Comparison of ENCODE assay signal across 11 cellular contexts in the genomic region with DNA sequence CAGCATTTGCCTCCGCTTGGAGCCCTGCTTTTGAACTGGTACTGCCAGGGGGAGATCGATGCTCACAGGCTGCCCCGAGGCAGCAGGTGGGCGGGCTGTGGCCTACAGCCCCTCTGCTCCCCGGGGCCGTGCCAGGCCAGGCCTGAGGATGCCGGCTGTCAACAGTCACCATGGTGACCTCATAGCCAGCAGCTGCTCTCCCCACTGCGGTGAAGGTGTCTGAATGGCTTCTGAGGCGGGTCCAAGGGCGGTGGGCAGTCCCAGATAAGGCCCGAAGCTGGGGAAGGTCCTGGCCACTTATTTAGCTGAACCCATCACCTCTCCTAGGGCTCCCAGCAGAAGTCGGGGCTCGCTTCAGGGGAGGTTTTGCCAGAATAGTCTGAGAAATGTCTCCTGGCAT.
DNase-seq lines count a peak whose midpoint lies in the region; ATAC-seq and TF ChIP-seq lines count a peak whose summit lies in the region.
"Had no signal": no experiment of that assay in that cellular context is flagged by ENCODE, and none has a peak within 500 bp of the region (broad histone marks: within the 10 kb centered on the region; RNA-seq: fewer than 3 reads in every experiment).

No MANE protein-coding gene starts in this region.

- no peaks in the 10 kb centered on the region for H3K9me3 Mint-ChIP-seq in GM23338
- no peaks in the 10 kb centered on the region for H3K9me3 Mint-ChIP-seq in type B pancreatic cell
- H3K9me3 Mint-ChIP-seq in naive thymus-derived CD4-positive, alpha-beta T cell: no peaks in the 10 kb centered on the region
- no peaks in the 10 kb centered on the region for H3K9me3 Mint-ChIP-seq in progenitor cell of endocrine pancreas (ENCODE audit: low read depth)

- H3K4me1 ChIP-seq in GM23338 (ENCODE audit: insufficient read depth): peaks cover under 1% of the 10 kb centered on the region; the same call in 1 of the 2 replicates
- H3K4me1 ChIP-seq in mesenchymal stem cell (ENCODE audit: control insufficient read depth, insufficient read depth, low read depth, low read length): peaks cover 19% of the 10 kb centered on the region
- peaks cover 0 to 4% of the 10 kb centered on the region in 2 donors for H3K4me1 ChIP-seq in naive thymus-derived CD4-positive, alpha-beta T cell (ENCODE audit: control insufficient read depth in 2 of 2, insufficient read depth in 2 of 2, low read length in 2 of 2)

- no peaks in the 10 kb centered on the region for H3K79me2 ChIP-seq in GM23338 (replicated peaks; ENCODE audit: insufficient read depth)

- H3K36me3 ChIP-seq in GM23338 (ENCODE audit: insufficient read depth) (no peaks in the 10 kb centered on the region), mesenchymal stem cell (ENCODE audit: control insufficient read depth in 1 of 2, insufficient read depth in 2 of 2, low read depth in 1 of 2, low read length in 2 of 2) (no peaks in the 10 kb centered on the region)
- no peaks in the 10 kb centered on the region for H3K36me3 ChIP-seq in naive thymus-derived CD4-positive, alpha-beta T cell (ENCODE audit: control insufficient read depth in 2 of 3, insufficient read depth in 3 of 3, low read length in 3 of 3)

- H3K9me3 ChIP-seq in mesenchymal stem cell (ENCODE audit: control insufficient read depth, low read length): no peaks in the 10 kb centered on the region
- H3K9me3 ChIP-seq in naive thymus-derived CD4-positive, alpha-beta T cell (ENCODE audit: control insufficient read depth in 2 of 3, low read length in 3 of 3): no peaks in the 10 kb centered on the region

- H3F3A ChIP-seq in GM23338 (replicated peaks; ENCODE audit: low read depth): no peaks in the 10 kb centered on the region

- H2BK12ac ChIP-seq in mesenchymal stem cell (ENCODE audit: low read length in 2 of 2): peak overlapping the region in 1 of 2 experiments; percentile 45

- peak overlapping the region in 1 of 2 experiments; percentile 23 for H3K23ac ChIP-seq in mesenchymal stem cell (ENCODE audit: low read length in 2 of 2)

- H3K4me1 Mint-ChIP-seq in GM23338 (no peaks in the 10 kb centered on the region; the same call in 1 of the 3 replicates), type B pancreatic cell (ENCODE audit: unreplicated experiment) (peaks cover 5% of the 10 kb centered on the region), progenitor cell of endocrine pancreas (ENCODE audit: low read depth) (no peaks in the 10 kb centered on the region)
- H3K4me1 Mint-ChIP-seq in naive thymus-derived CD4-positive, alpha-beta T cell: peaks cover 0 to 43% (median 6%) of the 10 kb centered on the region in 7 donors

- no peak overlapping the region for H3K27ac ChIP-seq in GM23338 (ENCODE audit: low read depth)
- no peak overlapping the region for H3K27ac ChIP-seq in mesenchymal stem cell (ENCODE audit: low read length, poor library complexity, severe bottlenecking)
- no peak overlapping the region for H3K27ac ChIP-seq in naive thymus-derived CD4-positive, alpha-beta T cell (ENCODE audit: low read depth, low read length)

- H2BK15ac ChIP-seq in mesenchymal stem cell (ENCODE audit: low read depth, poor library complexity, severe bottlenecking): no peak overlapping the region

- no peak overlapping the region for H4K8ac ChIP-seq in mesenchymal stem cell (ENCODE audit: low read length)

- peak overlapping the region; percentile 16 to 37 for H3K18ac ChIP-seq in mesenchymal stem cell (ENCODE audit: low read depth in 1 of 2, low read length in 2 of 2)

- intact Hi-C loops in naive thymus-derived CD4-positive, alpha-beta T cell (cut with micrococcal nuclease): loop anchor here (5.0 kb wide), 1 partner anchor 42 kb away; no protein-coding TSS in a partner anchor

- TF ChIP-seq CTCF in GM23338 (conservative IDR thresholded peaks at IDR 0.05; ENCODE audit: low read depth in 2 of 2) (no peak), type B pancreatic cell (conservative IDR thresholded peaks at IDR 0.05) (no peak), progenitor cell of endocrine pancreas (IDR thresholded peaks at IDR 0.05; ENCODE audit: unreplicated experiment) (no peak)

- no peaks in the 10 kb centered on the region; the same call in 2 of the 3 replicates for H3K36me3 Mint-ChIP-seq in GM23338 (ENCODE audit: low read depth)
- no peaks in the 10 kb centered on the region for H3K36me3 Mint-ChIP-seq in type B pancreatic cell
- H3K36me3 Mint-ChIP-seq in naive thymus-derived CD4-positive, alpha-beta T cell: no peaks in the 10 kb centered on the region
- no peaks in the 10 kb centered on the region for H3K36me3 Mint-ChIP-seq in progenitor cell of endocrine pancreas (ENCODE audit: insufficient read depth)

- peak overlapping the region in 1 of 2 experiments; percentile 26 for H3K14ac ChIP-seq in mesenchymal stem cell (ENCODE audit: low read length in 2 of 2)

- ATAC-seq in GM23338 (peak; percentile 51), GM18520 (IDR thresholded peaks at IDR 0.05; ENCODE audit: unreplicated experiment) (no peak)
- no peak for ATAC-seq in naive thymus-derived CD4-positive, alpha-beta T cell
- ATAC-seq: stimulated activated naive CD8-positive, alpha-beta T cell treated with anti-CD3 and anti-CD28 coated beads, Interleukin-15, Interleukin-2, amounts not matched to agents 100 U/mL and 50 U/mL, for 24 hours had no signal

- POLR2A ChIA-PET in naive thymus-derived CD4-positive, alpha-beta T cell (lab: Charles Lee): no interaction called here

- DNase-seq in A172 (ENCODE audit: low spot score) (peak; percentile 72), GM23338 (ENCODE audit: low spot score) (no peak), mesenchymal stem cell (no peak), type B pancreatic cell (ENCODE audit: extremely low spot score, unreplicated experiment) (no peak), progenitor cell of endocrine pancreas (ENCODE audit: low spot score, unreplicated experiment) (no peak)
- no peak for DNase-seq in naive thymus-derived CD4-positive, alpha-beta T cell
- DNase-seq: KG1; stimulated activated naive CD8-positive, alpha-beta T cell treated with anti-CD3 and anti-CD28 coated beads, Interleukin-15, Interleukin-2, amounts not matched to agents 100 U/mL and 50 U/mL, for 24 hours; T1000 had no signal

- no peaks in the 10 kb centered on the region for H3K9me2 ChIP-seq in GM23338 (ENCODE audit: insufficient read depth)

- peak overlapping the region; percentile 1 for H2BK5ac ChIP-seq in mesenchymal stem cell (ENCODE audit: low read depth, low read length, poor library complexity, severe bottlenecking)

- H4K91ac ChIP-seq in mesenchymal stem cell (ENCODE audit: low read length): peak overlapping the region; percentile 9

- H4K20me1 ChIP-seq in GM23338 (replicated peaks; ENCODE audit: insufficient read depth): no peaks in the 10 kb centered on the region

- no peaks in the 10 kb centered on the region for H3K79me1 ChIP-seq in mesenchymal stem cell (replicated peaks; ENCODE audit: low read length, poor library complexity, severe bottlenecking)

- H3K27ac Mint-ChIP-seq in GM23338 (no peak overlapping the region), type B pancreatic cell (no peak overlapping the region), progenitor cell of endocrine pancreas (no peak overlapping the region)
- no peak overlapping the region for H3K27ac Mint-ChIP-seq in naive thymus-derived CD4-positive, alpha-beta T cell

- no peak overlapping the region for H2BK120ac ChIP-seq in mesenchymal stem cell (ENCODE audit: low read depth, low read length)

- peaks cover 4% of the 10 kb centered on the region for H3K27me3 Mint-ChIP-seq in GM23338 (ENCODE audit: insufficient read depth, low read depth, poor library complexity)
- H3K27me3 Mint-ChIP-seq in type B pancreatic cell: no peaks in the 10 kb centered on the region
- no peaks in the 10 kb centered on the region for H3K27me3 Mint-ChIP-seq in naive thymus-derived CD4-positive, alpha-beta T cell
- no peaks in the 10 kb centered on the region for H3K27me3 Mint-ChIP-seq in progenitor cell of endocrine pancreas

- CTCF ChIA-PET in naive thymus-derived CD4-positive, alpha-beta T cell (lab: Charles Lee): no interaction called here

- peak overlapping the region; percentile 60 for H3K9ac ChIP-seq in mesenchymal stem cell (ENCODE audit: low read length)

- H2AFZ ChIP-seq in GM23338 (no peak overlapping the region), mesenchymal stem cell (ENCODE audit: low read depth, low read length) (no peak overlapping the region)

- no peak overlapping the region for H3K4me3 Mint-ChIP-seq in GM23338
- H3K4me3 Mint-ChIP-seq in type B pancreatic cell: no peak overlapping the region
- no peak overlapping the region for H3K4me3 Mint-ChIP-seq in naive thymus-derived CD4-positive, alpha-beta T cell
- no peak overlapping the region for H3K4me3 Mint-ChIP-seq in progenitor cell of endocrine pancreas (ENCODE audit: low read depth)

- peak overlapping the region; percentile 68 for H2AK5ac ChIP-seq in mesenchymal stem cell (ENCODE audit: low read length, severe bottlenecking)

- H3K4ac ChIP-seq in mesenchymal stem cell (ENCODE audit: low read depth in 1 of 2, low read length in 2 of 2): no peak overlapping the region

- H3K27me3 ChIP-seq in GM23338 (ENCODE audit: insufficient read depth) (no peaks in the 10 kb centered on the region), mesenchymal stem cell (ENCODE audit: control insufficient read depth in 1 of 2, insufficient read depth in 1 of 2, low read length in 2 of 2) (no peaks in the 10 kb centered on the region)
- H3K27me3 ChIP-seq in naive thymus-derived CD4-positive, alpha-beta T cell (ENCODE audit: control insufficient read depth in 2 of 2, insufficient read depth in 2 of 2, low read length in 2 of 2): no peaks in the 10 kb centered on the region

- no peak overlapping the region for H3K4me3 ChIP-seq in GM23338
- no peak overlapping the region for H3K4me3 ChIP-seq in mesenchymal stem cell (ENCODE audit: insufficient read depth in 1 of 2, low read depth in 1 of 2, low read length in 2 of 2)
- no peak overlapping the region for H3K4me3 ChIP-seq in naive thymus-derived CD4-positive, alpha-beta T cell (ENCODE audit: low read length)

- WGBS in mesenchymal stem cell: 86% methylated on average over 13 of the region's 13 CpGs

- H3K4me2 ChIP-seq in GM23338 (no peak overlapping the region), mesenchymal stem cell (ENCODE audit: low read length, poor library complexity, severe bottlenecking) (no peak overlapping the region)

TF ChIP-seq in PFSK-1, 5 proteins besides CTCF, POLR2A, EP300 and RAD21:
- TF ChIP-seq SIN3A (IDR thresholded peaks at IDR 0.05; ENCODE audit: borderline replicate concordance, insufficient read depth, low read length) (no peak), FOXP2 (optimal IDR thresholded peaks at IDR 0.05; ENCODE audit: borderline replicate concordance, extremely low read depth, extremely low read length, insufficient read depth) (peak; percentile 80)
